ENCODE assay signal across 8 cellular contexts in the genomic region with DNA sequence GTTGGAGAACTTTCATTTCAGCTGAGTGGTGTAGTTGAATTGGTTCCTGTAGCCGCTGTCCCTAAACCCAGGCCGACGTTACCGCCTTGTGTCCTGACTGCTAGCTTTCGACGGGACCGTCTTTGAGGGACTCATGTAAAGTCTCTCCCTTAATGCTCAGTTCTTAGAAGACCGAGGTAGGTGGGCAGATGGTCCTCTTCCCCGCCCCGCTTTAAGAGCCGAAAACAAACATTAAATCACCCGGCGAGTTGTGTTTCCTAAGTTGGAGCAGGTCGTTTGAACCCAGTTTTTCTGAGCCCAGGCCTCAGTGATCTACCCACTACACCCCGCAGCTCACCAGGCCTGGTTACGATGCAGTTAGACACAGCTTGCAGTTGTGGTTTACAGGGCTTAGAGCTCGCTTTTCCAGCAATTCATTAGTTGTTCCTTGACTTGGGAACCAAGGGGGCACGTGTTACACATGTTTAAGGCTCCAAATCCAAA. TPM values are rescaled to one million over a fixed set of nuclear protein-coding genes. Genes with fewer than 3 reads are reported as not detected.
A peak's percentile ranks its signal among the peaks of the same experiment; 100 is the strongest.
DNase-seq lines count a peak whose midpoint lies in the region; ATAC-seq lines count a peak whose summit lies in the region.

No MANE protein-coding gene starts in this region.

- peak overlapping the region; percentile 87 to 99 (median 94) for H3K27ac Mint-ChIP-seq in naive B cell

- peak overlapping the region; percentile 90 to 97 (median 96) for H3K4me3 Mint-ChIP-seq in naive B cell

- peak; percentile 35 for ATAC-seq in GM21723 (IDR thresholded peaks at IDR 0.05; ENCODE audit: unreplicated experiment)
- peak; percentile 17 to 24 for ATAC-seq in naive B cell (ENCODE audit: low read depth in 2 of 2)

- no peaks in the 10 kb centered on the region for H3K36me3 Mint-ChIP-seq in naive B cell

- peak overlapping the region; percentile 63 to 83 for H3K27ac ChIP-seq in esophagus (ENCODE audit: low read depth in 2 of 2, low read length in 1 of 2)

- no peaks in the 10 kb centered on the region for H3K27me3 Mint-ChIP-seq in naive B cell

- no peaks in the 10 kb centered on the region for H3K9me3 ChIP-seq in esophagus (ENCODE audit: control insufficient read depth in 2 of 2, insufficient read depth in 1 of 2, low read depth in 1 of 2, low read length in 1 of 2)

- 1% methylated on average over 18 of the region's 18 CpGs for WGBS in esophagus, 2 donors

- H3K36me3 ChIP-seq in esophagus (ENCODE audit: control insufficient read depth in 2 of 2, insufficient read depth in 2 of 2, low read length in 1 of 2): no peaks in the 10 kb centered on the region

- DNase-seq in NCI-H446 treated with DMSO at 0.1 percent for 48 hours (lab: John Stamatoyannopoulos, UW): peak; percentile 7
- no peak for DNase-seq in NCI-H446 (lab: John Stamatoyannopoulos, UW)
- DNase-seq in KG1 (lab: John Stamatoyannopoulos, UW): peak; percentile 22
- DNase-seq in activated CD4-positive, alpha-beta T cell treated with anti-CD3 and anti-CD28 coated beads, Interleukin-2, amount 50 U/mL, for 48 hours: peak; percentile 13 to 31
- peak; percentile 20 for DNase-seq in naive B cell
- no peak for DNase-seq in NCI-H187 treated with DMSO at 0.1 percent for 48 hours (lab: John Stamatoyannopoulos, UW)

- peak overlapping the region; percentile 63 to 77 for H3K4me3 ChIP-seq in esophagus (ENCODE audit: low read depth in 1 of 2, low read length in 2 of 2)

- no peaks in the 10 kb centered on the region for H3K4me1 ChIP-seq in esophagus (ENCODE audit: control insufficient read depth in 2 of 2, insufficient read depth in 2 of 2, low read length in 1 of 2)

- no peaks in the 10 kb centered on the region for H3K9me3 Mint-ChIP-seq in naive B cell

- no peaks in the 10 kb centered on the region for H3K27me3 ChIP-seq in esophagus (ENCODE audit: control insufficient read depth in 1 of 2, insufficient read depth in 2 of 2, low read length in 2 of 2)

- peaks cover 35 to 44% (median 40%) of the 10 kb centered on the region in 3 donors for H3K4me1 Mint-ChIP-seq in naive B cell

RNA-seq across cellular contexts. Expression of gene NEDD1, which starts 0.7 kb away (rescaled TPM):
- polyA plus RNA-seq in esophagus (1 to 10 TPM; 3.2 to 5.8 TPM), naive B cell (ENCODE audit: low read depth in 6 of 6) (10 to 100 TPM; 16.8 to 33.2 (median 31.3) TPM)

Comparison
In these comparisons a context has a peak if more than half of its experiments do, and no peak if none do; other contexts are left out.
1. DNase-seq: peak in NCI-H446 treated with DMSO at 0.1 percent for 48 hours (single experiment), KG1 (single experiment), activated CD4-positive, alpha-beta T cell treated with anti-CD3 and anti-CD28 coated beads, Interleukin-2, amount 50 U/mL, for 48 hours (2 of 2) and naive B cell (single experiment); none in NCI-H446 (0 of 2) and NCI-H187 treated with DMSO at 0.1 percent for 48 hours (single experiment).